ENCODE assay signal across 2 cellular contexts in the genomic region with DNA sequence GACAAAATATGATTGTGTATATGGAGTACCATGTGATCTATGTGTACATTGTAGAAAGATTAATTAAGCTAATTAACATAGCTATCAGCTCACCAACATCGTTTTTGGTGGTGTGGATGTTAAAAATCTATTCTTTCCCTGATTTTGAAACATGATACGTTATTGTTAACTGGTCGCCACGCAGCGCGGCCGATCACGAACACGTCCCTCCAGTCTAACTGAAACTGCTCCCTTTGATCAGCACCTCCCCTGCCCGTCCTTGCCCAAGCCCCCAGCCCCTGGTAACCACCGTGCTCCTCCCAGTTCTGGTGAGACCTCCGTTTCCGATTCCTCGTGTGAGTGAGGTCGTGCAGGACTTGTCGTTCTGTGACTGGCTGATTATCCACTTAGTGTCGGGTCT.
TF ChIP-seq lines count a peak whose summit lies in the region.

No MANE protein-coding gene starts in this region.

TF ChIP-seq in WTC11, 78 proteins besides CTCF, POLR2A, EP300 and RAD21:
- TF ChIP-seq ZNF532 (CRISPR knock-in tag; IDR thresholded peaks at IDR 0.05; ENCODE audit: borderline replicate concordance) (no peak), SP1 (CRISPR knock-in tag; conservative IDR thresholded peaks at IDR 0.05) (no peak), ZNF423 (CRISPR knock-in tag; IDR thresholded peaks at IDR 0.05) (no peak), FOXJ3 (CRISPR knock-in tag; IDR thresholded peaks at IDR 0.05; ENCODE audit: borderline replicate concordance) (no peak), GABPB1 (CRISPR knock-in tag; IDR thresholded peaks at IDR 0.05) (no peak), MYBL2 (CRISPR knock-in tag; IDR thresholded peaks at IDR 0.05) (no peak), ZNF671 (CRISPR knock-in tag; IDR thresholded peaks at IDR 0.05) (no peak), E2F5 (CRISPR knock-in tag; IDR thresholded peaks at IDR 0.05) (no peak), AR (CRISPR knock-in tag; IDR thresholded peaks at IDR 0.05) (no peak), NR2C2 (CRISPR knock-in tag; IDR thresholded peaks at IDR 0.05) (no peak), KAT7 (CRISPR knock-in tag; IDR thresholded peaks at IDR 0.05; ENCODE audit: borderline replicate concordance) (no peak)
- TF ChIP-seq, protein P1, sequence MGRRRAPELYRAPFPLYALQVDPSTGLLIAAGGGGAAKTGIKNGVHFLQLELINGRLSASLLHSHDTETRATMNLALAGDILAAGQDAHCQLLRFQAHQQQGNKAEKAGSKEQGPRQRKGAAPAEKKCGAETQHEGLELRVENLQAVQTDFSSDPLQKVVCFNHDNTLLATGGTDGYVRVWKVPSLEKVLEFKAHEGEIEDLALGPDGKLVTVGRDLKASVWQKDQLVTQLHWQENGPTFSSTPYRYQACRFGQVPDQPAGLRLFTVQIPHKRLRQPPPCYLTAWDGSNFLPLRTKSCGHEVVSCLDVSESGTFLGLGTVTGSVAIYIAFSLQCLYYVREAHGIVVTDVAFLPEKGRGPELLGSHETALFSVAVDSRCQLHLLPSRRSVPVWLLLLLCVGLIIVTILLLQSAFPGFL (CRISPR knock-in tag; IDR thresholded peaks at IDR 0.05; ENCODE audit: borderline replicate concordance): no peak
TF ChIP-seq in WTC11: peak in this region for 0.

TF ChIP-seq in K562, 482 proteins besides CTCF, POLR2A, EP300 and RAD21 (continued from another document):
- TF ChIP-seq ZBTB9 (CRISPR knock-in tag; IDR thresholded peaks at IDR 0.05) (no peak), YY1 (IDR thresholded peaks at IDR 0.05; ENCODE audit: borderline replicate concordance in 1 of 3, control insufficient read depth in 1 of 3, extremely low read depth in 1 of 3, insufficient read depth in 3 of 3, insufficient read length in 1 of 3, insufficient replicate concordance in 2 of 3, low read depth in 1 of 3, low read length in 2 of 3) (no peak), ZNF217 (CRISPR knock-in tag; IDR thresholded peaks at IDR 0.05) (no peak), TRIM28 (IDR thresholded peaks at IDR 0.05) (no peak), RFX1 (IDR thresholded peaks at IDR 0.05) (no peak), GABPA (tag; conservative IDR thresholded peaks at IDR 0.05; ENCODE audit: low read depth) (no peak), THRA (IDR thresholded peaks at IDR 0.05) (no peak), ZNF311 (CRISPR knock-in tag; IDR thresholded peaks at IDR 0.05) (no peak), ESRRB (CRISPR knock-in tag; IDR thresholded peaks at IDR 0.05; ENCODE audit: borderline replicate concordance) (no peak)
- TF ChIP-seq, protein P2, sequence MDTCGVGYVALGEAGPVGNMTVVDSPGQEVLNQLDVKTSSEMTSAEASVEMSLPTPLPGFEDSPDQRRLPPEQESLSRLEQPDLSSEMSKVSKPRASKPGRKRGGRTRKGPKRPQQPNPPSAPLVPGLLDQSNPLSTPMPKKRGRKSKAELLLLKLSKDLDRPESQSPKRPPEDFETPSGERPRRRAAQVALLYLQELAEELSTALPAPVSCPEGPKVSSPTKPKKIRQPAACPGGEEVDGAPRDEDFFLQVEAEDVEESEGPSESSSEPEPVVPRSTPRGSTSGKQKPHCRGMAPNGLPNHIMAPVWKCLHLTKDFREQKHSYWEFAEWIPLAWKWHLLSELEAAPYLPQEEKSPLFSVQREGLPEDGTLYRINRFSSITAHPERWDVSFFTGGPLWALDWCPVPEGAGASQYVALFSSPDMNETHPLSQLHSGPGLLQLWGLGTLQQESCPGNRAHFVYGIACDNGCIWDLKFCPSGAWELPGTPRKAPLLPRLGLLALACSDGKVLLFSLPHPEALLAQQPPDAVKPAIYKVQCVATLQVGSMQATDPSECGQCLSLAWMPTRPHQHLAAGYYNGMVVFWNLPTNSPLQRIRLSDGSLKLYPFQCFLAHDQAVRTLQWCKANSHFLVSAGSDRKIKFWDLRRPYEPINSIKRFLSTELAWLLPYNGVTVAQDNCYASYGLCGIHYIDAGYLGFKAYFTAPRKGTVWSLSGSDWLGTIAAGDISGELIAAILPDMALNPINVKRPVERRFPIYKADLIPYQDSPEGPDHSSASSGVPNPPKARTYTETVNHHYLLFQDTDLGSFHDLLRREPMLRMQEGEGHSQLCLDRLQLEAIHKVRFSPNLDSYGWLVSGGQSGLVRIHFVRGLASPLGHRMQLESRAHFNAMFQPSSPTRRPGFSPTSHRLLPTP (IDR thresholded peaks at IDR 0.05; ENCODE audit: borderline replicate concordance, extremely low read depth, insufficient read length): no peak
- TF ChIP-seq, protein P3, sequence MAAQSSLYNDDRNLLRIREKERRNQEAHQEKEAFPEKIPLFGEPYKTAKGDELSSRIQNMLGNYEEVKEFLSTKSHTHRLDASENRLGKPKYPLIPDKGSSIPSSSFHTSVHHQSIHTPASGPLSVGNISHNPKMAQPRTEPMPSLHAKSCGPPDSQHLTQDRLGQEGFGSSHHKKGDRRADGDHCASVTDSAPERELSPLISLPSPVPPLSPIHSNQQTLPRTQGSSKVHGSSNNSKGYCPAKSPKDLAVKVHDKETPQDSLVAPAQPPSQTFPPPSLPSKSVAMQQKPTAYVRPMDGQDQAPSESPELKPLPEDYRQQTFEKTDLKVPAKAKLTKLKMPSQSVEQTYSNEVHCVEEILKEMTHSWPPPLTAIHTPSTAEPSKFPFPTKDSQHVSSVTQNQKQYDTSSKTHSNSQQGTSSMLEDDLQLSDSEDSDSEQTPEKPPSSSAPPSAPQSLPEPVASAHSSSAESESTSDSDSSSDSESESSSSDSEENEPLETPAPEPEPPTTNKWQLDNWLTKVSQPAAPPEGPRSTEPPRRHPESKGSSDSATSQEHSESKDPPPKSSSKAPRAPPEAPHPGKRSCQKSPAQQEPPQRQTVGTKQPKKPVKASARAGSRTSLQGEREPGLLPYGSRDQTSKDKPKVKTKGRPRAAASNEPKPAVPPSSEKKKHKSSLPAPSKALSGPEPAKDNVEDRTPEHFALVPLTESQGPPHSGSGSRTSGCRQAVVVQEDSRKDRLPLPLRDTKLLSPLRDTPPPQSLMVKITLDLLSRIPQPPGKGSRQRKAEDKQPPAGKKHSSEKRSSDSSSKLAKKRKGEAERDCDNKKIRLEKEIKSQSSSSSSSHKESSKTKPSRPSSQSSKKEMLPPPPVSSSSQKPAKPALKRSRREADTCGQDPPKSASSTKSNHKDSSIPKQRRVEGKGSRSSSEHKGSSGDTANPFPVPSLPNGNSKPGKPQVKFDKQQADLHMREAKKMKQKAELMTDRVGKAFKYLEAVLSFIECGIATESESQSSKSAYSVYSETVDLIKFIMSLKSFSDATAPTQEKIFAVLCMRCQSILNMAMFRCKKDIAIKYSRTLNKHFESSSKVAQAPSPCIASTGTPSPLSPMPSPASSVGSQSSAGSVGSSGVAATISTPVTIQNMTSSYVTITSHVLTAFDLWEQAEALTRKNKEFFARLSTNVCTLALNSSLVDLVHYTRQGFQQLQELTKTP (IDR thresholded peaks at IDR 0.05; ENCODE audit: low read depth in 1 of 2, partially characterized antibody in 2 of 2): no peak
- TF ChIP-seq, protein P4, sequence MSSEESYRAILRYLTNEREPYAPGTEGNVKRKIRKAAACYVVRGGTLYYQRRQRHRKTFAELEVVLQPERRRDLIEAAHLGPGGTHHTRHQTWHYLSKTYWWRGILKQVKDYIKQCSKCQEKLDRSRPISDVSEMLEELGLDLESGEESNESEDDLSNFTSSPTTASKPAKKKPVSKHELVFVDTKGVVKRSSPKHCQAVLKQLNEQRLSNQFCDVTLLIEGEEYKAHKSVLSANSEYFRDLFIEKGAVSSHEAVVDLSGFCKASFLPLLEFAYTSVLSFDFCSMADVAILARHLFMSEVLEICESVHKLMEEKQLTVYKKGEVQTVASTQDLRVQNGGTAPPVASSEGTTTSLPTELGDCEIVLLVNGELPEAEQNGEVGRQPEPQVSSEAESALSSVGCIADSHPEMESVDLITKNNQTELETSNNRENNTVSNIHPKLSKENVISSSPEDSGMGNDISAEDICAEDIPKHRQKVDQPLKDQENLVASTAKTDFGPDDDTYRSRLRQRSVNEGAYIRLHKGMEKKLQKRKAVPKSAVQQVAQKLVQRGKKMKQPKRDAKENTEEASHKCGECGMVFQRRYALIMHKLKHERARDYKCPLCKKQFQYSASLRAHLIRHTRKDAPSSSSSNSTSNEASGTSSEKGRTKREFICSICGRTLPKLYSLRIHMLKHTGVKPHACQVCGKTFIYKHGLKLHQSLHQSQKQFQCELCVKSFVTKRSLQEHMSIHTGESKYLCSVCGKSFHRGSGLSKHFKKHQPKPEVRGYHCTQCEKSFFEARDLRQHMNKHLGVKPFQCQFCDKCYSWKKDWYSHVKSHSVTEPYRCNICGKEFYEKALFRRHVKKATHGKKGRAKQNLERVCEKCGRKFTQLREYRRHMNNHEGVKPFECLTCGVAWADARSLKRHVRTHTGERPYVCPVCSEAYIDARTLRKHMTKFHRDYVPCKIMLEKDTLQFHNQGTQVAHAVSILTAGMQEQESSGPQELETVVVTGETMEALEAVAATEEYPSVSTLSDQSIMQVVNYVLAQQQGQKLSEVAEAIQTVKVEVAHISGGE (CRISPR knock-in tag; IDR thresholded peaks at IDR 0.05): no peak
- TF ChIP-seq, protein P5, sequence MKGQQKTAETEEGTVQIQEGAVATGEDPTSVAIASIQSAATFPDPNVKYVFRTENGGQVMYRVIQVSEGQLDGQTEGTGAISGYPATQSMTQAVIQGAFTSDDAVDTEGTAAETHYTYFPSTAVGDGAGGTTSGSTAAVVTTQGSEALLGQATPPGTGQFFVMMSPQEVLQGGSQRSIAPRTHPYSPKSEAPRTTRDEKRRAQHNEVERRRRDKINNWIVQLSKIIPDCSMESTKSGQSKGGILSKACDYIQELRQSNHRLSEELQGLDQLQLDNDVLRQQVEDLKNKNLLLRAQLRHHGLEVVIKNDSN (CRISPR knock-in tag; IDR thresholded peaks at IDR 0.05): no peak
